Comparison of ENCODE assay signal across 24 cellular contexts in the genomic region with DNA sequence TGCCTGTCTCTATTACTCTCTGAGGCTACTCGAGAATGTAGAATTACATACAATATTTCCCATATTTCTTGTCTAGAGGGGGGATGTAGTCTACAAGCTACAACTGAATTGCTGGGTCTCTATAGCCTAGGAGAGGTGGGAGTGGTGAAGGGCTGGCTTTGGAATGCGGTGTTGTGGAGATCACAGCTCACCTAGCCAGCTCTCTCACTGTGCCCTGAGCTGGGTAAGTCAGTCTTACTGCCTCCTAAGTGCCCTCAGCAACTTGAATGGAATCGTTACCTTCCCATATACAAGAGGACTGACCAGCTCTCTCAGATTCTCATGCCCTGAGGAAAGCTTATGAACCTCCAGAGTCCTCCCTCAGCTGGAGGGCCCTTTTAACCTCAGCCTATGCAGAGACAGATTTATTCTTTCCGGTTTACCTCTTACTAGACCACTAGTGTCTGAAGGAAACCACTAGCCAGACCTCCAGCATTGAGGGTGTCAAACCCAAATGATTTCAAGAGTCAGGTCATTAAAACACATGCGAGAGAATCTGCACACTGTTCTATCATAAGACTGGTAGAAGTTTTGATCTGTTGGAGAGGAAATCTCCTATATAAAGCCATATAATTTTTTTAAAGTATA. TPM values are rescaled to one million over a fixed set of nuclear protein-coding genes. Genes with fewer than 3 reads are reported as not detected.
"Had no signal": no experiment of that assay in that cellular context is flagged by ENCODE, and none has a peak within 500 bp of the region (broad histone marks: within the 10 kb centered on the region; RNA-seq: fewer than 3 reads in every experiment).

No MANE protein-coding gene starts in this region.

- H3K4me3 ChIP-seq: MG63 had no signal

- H3K9ac ChIP-seq: SK-N-SH had no signal

- DNase-seq: IMR-90, Karpas-422, KG1, MG63, NCI-H1092, NCI-H1105 treated with DMSO at 0.1 percent for 48 hours, NCI-H1417 treated with DMSO at 0.1 percent for 48 hours, NCI-H146, NCI-H187, NCI-H2029, NCI-H2171 treated with DMSO at 0.1 percent for 48 hours, NCI-H345, NCI-H524, NCI-H526 treated with DMSO at 0.1 percent for 48 hours, NCI-H748 treated with DMSO at 0.1 percent for 48 hours, Right ventricle myocardium superior, RPMI8226, SIG-M5, SK-N-SH, SW 1271 had no signal

- H3K9me3 ChIP-seq: MG63, SK-N-SH had no signal

- H3K27me3 ChIP-seq: MG63 had no signal

- H3K36me3 ChIP-seq: MG63 had no signal

- H3K4me2 ChIP-seq: SK-N-SH had no signal

- ATAC-seq: HepG2 had no signal

RNA-seq across cellular contexts. Expression of a gene that starts 20.6 kb away (rescaled TPM):
- total RNA-seq: HepG2, HT1080, IMR-90, NCI-H460, SK-MEL-5 had no signal
- polyA plus RNA-seq: HepG2, IMR-90 had no signal
